In the genomic region with DNA sequence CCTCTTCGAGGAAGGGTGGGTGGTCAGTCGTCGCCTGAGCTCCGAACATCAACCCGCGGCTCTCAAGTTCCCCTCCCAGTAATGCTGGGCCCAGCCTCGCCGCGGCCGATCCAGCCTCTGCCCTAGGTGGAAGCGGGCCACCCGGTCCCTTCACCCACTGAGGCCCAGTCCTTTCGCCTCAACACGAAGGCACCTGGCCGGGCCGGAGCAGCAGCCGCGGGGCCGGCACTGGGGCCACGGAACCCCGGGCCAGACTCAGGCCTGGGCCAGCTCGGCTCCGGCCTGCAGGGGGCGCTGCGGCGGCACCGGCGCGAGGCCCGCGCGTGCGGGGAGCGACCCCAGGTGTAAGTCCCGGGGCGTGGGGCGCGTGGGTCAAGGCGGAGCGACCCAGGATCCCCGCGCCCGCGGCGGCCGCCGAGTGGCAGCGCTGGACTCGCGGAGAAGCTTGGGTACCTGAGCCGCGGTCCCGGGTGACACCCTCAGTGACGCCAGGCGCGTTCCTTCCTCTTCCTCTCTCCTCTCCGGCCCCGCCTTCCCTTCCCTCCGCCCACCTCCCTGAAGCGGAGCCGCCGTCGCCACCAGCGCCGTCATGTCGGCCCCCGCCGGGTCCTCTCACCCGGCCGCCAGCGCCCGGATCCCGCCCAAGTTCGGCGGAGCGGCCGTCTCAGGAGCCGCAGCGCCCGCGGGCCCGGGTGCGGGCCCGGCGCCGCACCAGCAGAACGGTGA, we compare ENCODE assay signal across 8 cellular contexts. TPM values are rescaled to one million over a fixed set of nuclear protein-coding genes. Genes with fewer than 3 reads are reported as not detected.
DNase-seq lines count a peak whose midpoint lies in the region; ATAC-seq and TF ChIP-seq lines count a peak whose summit lies in the region.

A gene (plus strand): TSS at position 535 of the 726 bp plus-strand sequence. CDS start 55 bp downstream, at position 590.

- peak within 1 kb of the TSS; percentile 90 to 99 (median 91) for H3K4me3 Mint-ChIP-seq in brain

- no peaks in the 10 kb centered on the region for H3K9me3 Mint-ChIP-seq in brain

- H3K36me3 Mint-ChIP-seq in brain, result peaks cover 18% of the 10 kb centered on the region

- H3K9me3 ChIP-seq in iPS-18c (ENCODE audit: control insufficient read depth, insufficient read depth, low read length), result no peaks in the 10 kb centered on the region

- peak within 1 kb of the TSS; percentile 87 for H3K4me3 ChIP-seq in iPS-18c (ENCODE audit: insufficient read depth, low read depth, low read length)
- H3K4me3 ChIP-seq in skin epidermis, result peak within 1 kb of the TSS; percentile 75 to 93 (median 87)

- peak; percentile 81 to 89 for TF ChIP-seq CTCF in brain (conservative IDR thresholded peaks at IDR 0.05)

- H3K27ac Mint-ChIP-seq in brain, result peak within 1 kb of the TSS; percentile 93 to 100 (median 98)

- peak within 1 kb of the TSS; percentile 72 to 99 (median 95) for H3K27ac ChIP-seq in skin epidermis

- peaks cover 55% of the 10 kb centered on the region for H3K4me1 Mint-ChIP-seq in brain

- ATAC-seq in HG02970 (IDR thresholded peaks at IDR 0.05; ENCODE audit: low FRiP score, unreplicated experiment), result peak; percentile 89

- H3K27me3 Mint-ChIP-seq in brain, result peaks cover 3% of the 10 kb centered on the region

- DNase-seq in NCI-H2081 (lab: John Stamatoyannopoulos, UW) (peak; percentile 60 to 66), NCI-H2081 treated with DMSO at 0.1 percent for 48 hours (lab: John Stamatoyannopoulos, UW) (no peak), NCI-H1930 (lab: John Stamatoyannopoulos, UW) (peak; percentile 62 to 79), UCSD-AML1 (lab: John Stamatoyannopoulos, UW; ENCODE audit: unreplicated experiment) (peak; percentile 89)

RNA-seq across cellular contexts. Expression of the gene that starts here (rescaled TPM):
- polyA plus RNA-seq in brain (ENCODE audit: insufficient read depth, low read depth, low replicate concordance), result 9.6 TPM
